23 cellular contexts compared by ENCODE assay signal in genomic region chr4:145541266-145541770, GRCh38. TPM values are rescaled to one million over a fixed set of nuclear protein-coding genes. Genes with fewer than 3 reads are reported as not detected.
A peak's percentile ranks its signal among the peaks of the same experiment; 100 is the strongest.
DNase-seq lines count a peak whose midpoint lies in the region; TF ChIP-seq lines count a peak whose summit lies in the region.
"Had no signal": no experiment of that assay in that cellular context is flagged by ENCODE, and none has a peak within 500 bp of the region (broad histone marks: within the 10 kb centered on the region; RNA-seq: fewer than 3 reads in every experiment).

No MANE protein-coding gene starts in this region.

- no peak overlapping the region for H3K18ac ChIP-seq in mesenchymal stem cell (ENCODE audit: low read depth in 1 of 2, low read length in 2 of 2)

- H2BK5ac ChIP-seq in mesenchymal stem cell (ENCODE audit: low read depth, low read length, poor library complexity, severe bottlenecking) = no peak overlapping the region

- peaks cover 14% of the 10 kb centered on the region for H3K36me3 Mint-ChIP-seq in mesothelial cell of epicardium
- H3K36me3 Mint-ChIP-seq: activated CD4-positive, alpha-beta memory T cell treated with anti-CD3 and anti-CD28 coated beads for 36 hours; CD8-positive, alpha-beta T cell had no signal

- 89% methylated on average over 2 of the region's 4 CpGs for WGBS in mesenchymal stem cell

- no peak overlapping the region for H3K27ac Mint-ChIP-seq in mesothelial cell of epicardium
- H3K27ac Mint-ChIP-seq: activated CD4-positive, alpha-beta memory T cell treated with anti-CD3 and anti-CD28 coated beads for 36 hours; activated naive CD4-positive, alpha-beta T cell treated with anti-CD3 and anti-CD28 coated beads for 36 hours; CD8-positive, alpha-beta T cell; T-helper 1 cell treated with Interleukin-12 subunit alpha and Interleukin-12 subunit beta and Interleukin-4 antibody, amounts not matched to agents 30 μg/mL and 1 μg/mL, for 36 hours had no signal

- no peak overlapping the region for H3K23ac ChIP-seq in mesenchymal stem cell (ENCODE audit: low read length in 2 of 2)

- H2AFZ ChIP-seq in mesenchymal stem cell (ENCODE audit: low read depth, low read length) = no peak overlapping the region

- peaks cover 35% of the 10 kb centered on the region for H3K4me1 Mint-ChIP-seq in mesothelial cell of epicardium

- POLR2A ChIA-PET in AG04450 (lab: Yijun Ruan, JAX) = interaction anchor here (1.0 to 1.1 kb wide), 2 partner anchors 16 to 60 kb away, joined by 3 to 4 read pairs; partner anchors contain the start of gene SMAD1

- no peak overlapping the region for H2BK120ac ChIP-seq in mesenchymal stem cell (ENCODE audit: low read depth, low read length)

- H2BK12ac ChIP-seq in mesenchymal stem cell (ENCODE audit: low read length in 2 of 2) = no peak overlapping the region

- H4K91ac ChIP-seq in mesenchymal stem cell (ENCODE audit: low read length) = no peak overlapping the region

- H3K27me3 ChIP-seq in AG04450 (ENCODE audit: control insufficient read depth, insufficient read depth, low read length) = no peaks in the 10 kb centered on the region
- H3K27me3 ChIP-seq in mesenchymal stem cell (ENCODE audit: control insufficient read depth in 1 of 2, insufficient read depth in 1 of 2, low read length in 2 of 2) = no peaks in the 10 kb centered on the region

- no peak overlapping the region for H3K4ac ChIP-seq in mesenchymal stem cell (ENCODE audit: low read depth in 1 of 2, low read length in 2 of 2)

- no peak overlapping the region for H3K4me2 ChIP-seq in mesenchymal stem cell (ENCODE audit: low read length, poor library complexity, severe bottlenecking)

- no peaks in the 10 kb centered on the region for H3K27me3 Mint-ChIP-seq in mesothelial cell of epicardium (ENCODE audit: low read depth)

- no peak overlapping the region for H4K8ac ChIP-seq in mesenchymal stem cell (ENCODE audit: low read length)

- peaks cover 14% of the 10 kb centered on the region for H3K79me1 ChIP-seq in mesenchymal stem cell (replicated peaks; ENCODE audit: low read length, poor library complexity, severe bottlenecking)

- TF ChIP-seq CTCF in AG04450 (IDR thresholded peaks at IDR 0.05; ENCODE audit: low read depth, low read length) = no peak
- no peak for TF ChIP-seq CTCF in cardiac fibroblast (IDR thresholded peaks at IDR 0.05; ENCODE audit: low read depth, low read length)
- TF ChIP-seq CTCF in mesothelial cell of epicardium (IDR thresholded peaks at IDR 0.05; ENCODE audit: unreplicated experiment) = no peak

- H3K14ac ChIP-seq in mesenchymal stem cell (ENCODE audit: low read length in 2 of 2) = no peak overlapping the region

- DNase-seq in AG04450 (ENCODE audit: low read depth, low spot score) = no peak
- peak; percentile 82 for DNase-seq in LHCN-M2 (ENCODE audit: low read depth)
- peak; percentile 27 to 48 for DNase-seq in cardiac fibroblast (ENCODE audit: low read depth in 2 of 2)
- DNase-seq in mesenchymal stem cell = peak; percentile 26
- no peak for DNase-seq in mesothelial cell of epicardium (ENCODE audit: low spot score in 2 of 2, unreplicated experiment in 2 of 2)
- DNase-seq in NCI-H146 (lab: John Stamatoyannopoulos, UW) = no peak
- no peak for DNase-seq in ecto neural progenitor cell (ENCODE audit: low spot score)
- no peak for DNase-seq in H4 (ENCODE audit: low spot score)
- DNase-seq: activated CD4-positive, alpha-beta memory T cell treated with anti-CD3 and anti-CD28 coated beads for 36 hours; activated naive CD4-positive, alpha-beta T cell treated with anti-CD3 and anti-CD28 coated beads for 36 hours; activated T-cell treated with anti-CD3 and anti-CD28 coated beads, Interleukin-2, amount 50 U/mL, for 1 hour; CD8-positive, alpha-beta T cell; DMS79 treated with DMSO at 0.1 percent for 48 hours; KBM-7; kidney glomerular epithelial cell; NCI-H1048; NCI-H526; OCI-M1; stimulated activated CD4-positive, alpha-beta T cell treated with anti-CD3 and anti-CD28 coated beads, Interleukin-15, amount 100 ng/mL, for 24 hours; WERI-Rb-1 had no signal

- H2AK5ac ChIP-seq in mesenchymal stem cell (ENCODE audit: low read length, severe bottlenecking) = no peak overlapping the region

- no peaks in the 10 kb centered on the region for H3K9me3 Mint-ChIP-seq in mesothelial cell of epicardium
- H3K9me3 Mint-ChIP-seq: activated CD4-positive, alpha-beta memory T cell treated with anti-CD3 and anti-CD28 coated beads for 36 hours; activated naive CD4-positive, alpha-beta T cell treated with anti-CD3 and anti-CD28 coated beads for 36 hours; CD8-positive, alpha-beta T cell; neural crest cell; T-helper 1 cell treated with Interleukin-12 subunit alpha and Interleukin-12 subunit beta and Interleukin-4 antibody, amounts not matched to agents 30 μg/mL and 1 μg/mL, for 36 hours had no signal

- H3K4me3 Mint-ChIP-seq in mesothelial cell of epicardium = no peak overlapping the region
- H3K4me3 Mint-ChIP-seq: activated CD4-positive, alpha-beta memory T cell treated with anti-CD3 and anti-CD28 coated beads for 36 hours; activated naive CD4-positive, alpha-beta T cell treated with anti-CD3 and anti-CD28 coated beads for 36 hours; CD8-positive, alpha-beta T cell; neural crest cell; T-helper 1 cell treated with Interleukin-12 subunit alpha and Interleukin-12 subunit beta and Interleukin-4 antibody, amounts not matched to agents 30 μg/mL and 1 μg/mL, for 36 hours had no signal

- no peak overlapping the region for H3K9ac ChIP-seq in mesenchymal stem cell (ENCODE audit: low read length)

- peaks cover 4% of the 10 kb centered on the region for H3K4me1 ChIP-seq in mesenchymal stem cell (ENCODE audit: control insufficient read depth, insufficient read depth, low read depth, low read length)

- H3K9me3 ChIP-seq in AG04450 (ENCODE audit: control insufficient read depth, insufficient read depth, low read length) (no peaks in the 10 kb centered on the region), mesenchymal stem cell (ENCODE audit: control insufficient read depth, low read length) (no peaks in the 10 kb centered on the region)
- H3K9me3 ChIP-seq: thoracic aorta had no signal

- CTCF ChIA-PET in AG04450 (lab: Charles Lee) = interaction anchor here (1.1 to 1.6 kb wide), 5 partner anchors 16 to 386 kb away, joined by 3 to 8 read pairs (median 5); no protein-coding TSS in a partner anchor

- peak overlapping the region; percentile 48 for H3K27ac ChIP-seq in AG04450 (ENCODE audit: low read depth, low read length)
- H3K27ac ChIP-seq in mesenchymal stem cell (ENCODE audit: low read length, poor library complexity, severe bottlenecking) = no peak overlapping the region
- H3K27ac ChIP-seq: thoracic aorta, WERI-Rb-1 had no signal

- H3K4me3 ChIP-seq in AG04450 (ENCODE audit: low read depth, low read length) = no peak overlapping the region
- no peak overlapping the region for H3K4me3 ChIP-seq in cardiac fibroblast (replicated peaks in 1 of 2; ENCODE audit: low read depth in 2 of 2, low read length in 2 of 2)
- no peak overlapping the region for H3K4me3 ChIP-seq in mesenchymal stem cell (ENCODE audit: insufficient read depth in 1 of 2, low read depth in 1 of 2, low read length in 2 of 2)
- H3K4me3 ChIP-seq: thoracic aorta had no signal

- H3K36me3 ChIP-seq in mesenchymal stem cell (ENCODE audit: control insufficient read depth in 1 of 2, insufficient read depth in 2 of 2, low read depth in 1 of 2, low read length in 2 of 2) = peaks cover 3 to 24% of the 10 kb centered on the region in 2 experiments

- no peak overlapping the region for H2BK15ac ChIP-seq in mesenchymal stem cell (ENCODE audit: low read depth, poor library complexity, severe bottlenecking)

RNA-seq across cellular contexts. Expression of gene SMAD1, which starts 59.7 kb away (rescaled TPM):
- polyA plus RNA-seq in AG04450 (2011; rRNA removed) = 59.0 and 64.7 TPM in 2 replicates
- 54.4 and 60.0 TPM in 2 replicates for polyA minus RNA-seq in AG04450 (2011; rRNA and poly(A)+ RNA removed)
- total RNA-seq in LHCN-M2 (2014; rRNA removed) (55.5 and 59.9 TPM in 2 replicates), mesothelial cell of epicardium (35.6 to 40.5 TPM (median 38.4 TPM) in 3 replicates)
- polyA plus RNA-seq in LHCN-M2 (2012) = 7.3 TPM
- polyA plus RNA-seq in mesenchymal stem cell (2013, experiment 1 of 2) = 16.8 TPM
- polyA plus RNA-seq in mesenchymal stem cell (2013, experiment 2 of 2) = 16.7 TPM
- 16.2 and 21.1 TPM in 2 replicates for total RNA-seq in H4 (2014; rRNA removed; shearing (Covaris generic))
- total RNA-seq: CD8-positive, alpha-beta T cell had no signal

Comparison
In these comparisons a context has a peak if more than half of its experiments do, and no peak if none do; other contexts are left out.
1. DNase-seq: peak in LHCN-M2 (single experiment), cardiac fibroblast (2 of 2) and mesenchymal stem cell (single experiment); none in AG04450 (single experiment), mesothelial cell of epicardium (0 of 2), NCI-H146 (single experiment), ecto neural progenitor cell (single experiment) and H4 (single experiment).